Comparison of ENCODE assay signal across 2 cellular contexts in the genomic region with DNA sequence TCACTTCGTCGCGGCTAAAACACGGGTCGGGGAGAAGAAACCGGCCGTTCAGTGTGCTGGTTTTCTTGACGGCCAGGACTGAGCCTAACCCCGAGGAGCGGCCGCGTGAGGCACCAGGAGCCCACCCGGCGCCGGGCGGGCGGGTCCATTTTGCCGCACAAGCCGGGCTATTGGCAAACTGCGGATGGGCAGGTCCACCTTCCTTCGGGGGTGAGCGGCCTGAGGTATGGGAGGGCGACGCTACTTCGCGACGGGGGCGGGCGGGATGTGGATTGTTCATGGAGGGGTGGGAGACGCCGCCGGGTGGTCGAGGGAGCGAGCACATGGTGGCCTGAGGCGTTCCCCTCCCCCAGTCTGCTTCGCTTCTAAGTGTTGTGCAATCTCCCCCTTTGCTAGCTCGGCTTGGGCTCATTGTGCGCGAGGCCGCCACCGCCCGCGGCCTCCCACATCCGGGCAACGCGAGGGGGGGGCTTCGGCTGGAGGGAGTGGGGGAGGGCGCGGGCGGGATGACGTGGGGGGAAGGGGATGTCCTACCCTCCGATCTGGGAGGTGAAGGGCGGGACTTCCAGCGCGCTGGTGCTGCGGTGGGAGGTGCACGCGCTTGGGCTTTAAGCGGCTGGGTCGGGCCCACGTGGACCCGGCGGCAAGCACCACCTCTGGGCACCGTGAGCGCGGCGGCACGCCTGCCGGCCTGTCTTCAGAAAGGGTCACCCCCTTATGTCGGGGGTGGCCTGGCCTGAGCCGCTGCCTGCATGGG.
TF ChIP-seq lines count a peak whose summit lies in the region.

No MANE protein-coding gene starts in this region.

TF ChIP-seq in HCT116, 20 proteins besides CTCF, POLR2A, EP300 and RAD21 (continued from another document):
- TF ChIP-seq ZBTB33 (IDR thresholded peaks at IDR 0.05; ENCODE audit: extremely low read depth, insufficient replicate concordance, low read length), result no peak
- no peak for TF ChIP-seq ELF1 (IDR thresholded peaks at IDR 0.05; ENCODE audit: borderline replicate concordance, low read depth)

TF ChIP-seq in liver, 16 proteins besides CTCF, POLR2A, EP300 and RAD21 (continued from another document):
- TF ChIP-seq FOXA1 (IDR thresholded peaks at IDR 0.05) (no peak), EGR1 (IDR thresholded peaks at IDR 0.05; ENCODE audit: low read depth in 2 of 2) (no peak), YY1 (IDR thresholded peaks at IDR 0.05) (peak; percentile 66), SP1 (IDR thresholded peaks at IDR 0.05) (peak; percentile 53)
